Comparison of ENCODE assay signal across 8 cellular contexts in genomic region chr14:76773188-76773885, GRCh38. TPM values are rescaled to one million over a fixed set of nuclear protein-coding genes. Genes with fewer than 3 reads are reported as not detected.
DNase-seq lines count a peak whose midpoint lies in the region; ATAC-seq and TF ChIP-seq lines count a peak whose summit lies in the region.
"Had no signal": no experiment of that assay in that cellular context is flagged by ENCODE, and none has a peak within 500 bp of the region (broad histone marks: within the 10 kb centered on the region; RNA-seq: fewer than 3 reads in every experiment).

No MANE protein-coding gene starts in this region.

- H3K36me3 Mint-ChIP-seq in activated CD4-positive, alpha-beta memory T cell treated with anti-CD3 and anti-CD28 coated beads, Interleukin-2, amount 10 ng/mL, durations not matched to agents 7 days and 5 days (ENCODE audit: low read depth): no peaks in the 10 kb centered on the region

- TF ChIP-seq CTCF in psoas muscle (IDR thresholded peaks at IDR 0.05): no peak

- peak overlapping the region; percentile 58 for H3K27ac ChIP-seq in psoas muscle

- intact Hi-C loops in Right ventricle myocardium inferior (cut with DNase I): no loop called here
- intact Hi-C loops in psoas muscle (cut with DNase I): no loop called here

- H3K9me3 Mint-ChIP-seq in activated CD4-positive, alpha-beta memory T cell treated with anti-CD3 and anti-CD28 coated beads, Interleukin-2, amount 10 ng/mL, durations not matched to agents 7 days and 5 days: no peaks in the 10 kb centered on the region

- H3K27me3 Mint-ChIP-seq in activated CD4-positive, alpha-beta memory T cell treated with anti-CD3 and anti-CD28 coated beads, Interleukin-2, amount 10 ng/mL, durations not matched to agents 7 days and 5 days: no peaks in the 10 kb centered on the region

- WGBS in psoas muscle, 3 donors: 25 to 49% (median 33%) methylated on average over 8 of the region's 8 CpGs

- no peak overlapping the region for H3K27ac Mint-ChIP-seq in activated CD4-positive, alpha-beta memory T cell treated with anti-CD3 and anti-CD28 coated beads, Interleukin-2, amount 10 ng/mL, durations not matched to agents 7 days and 5 days

- peaks cover 23% of the 10 kb centered on the region for H3K4me1 Mint-ChIP-seq in activated CD4-positive, alpha-beta memory T cell treated with anti-CD3 and anti-CD28 coated beads, Interleukin-2, amount 10 ng/mL, durations not matched to agents 7 days and 5 days

- H3K27me3 ChIP-seq in psoas muscle (ENCODE audit: insufficient read depth in 3 of 3, low read length in 2 of 3): peaks cover 0 to 10% (median 0%) of the 10 kb centered on the region in 3 donors

- no peaks in the 10 kb centered on the region for H3K36me3 ChIP-seq in psoas muscle (ENCODE audit: insufficient read depth in 1 of 2, low read depth in 1 of 2)

- DNase-seq in HT1080 (ENCODE audit: low read depth) (peak; percentile 76), Right ventricle myocardium inferior (ENCODE audit: missing footprints) (peak; percentile 85), psoas muscle (peak; percentile 68 to 76), NCI-H345 (lab: John Stamatoyannopoulos, UW) (no peak)
- DNase-seq in activated CD4-positive, alpha-beta memory T cell treated with anti-CD3 and anti-CD28 coated beads, Interleukin-2, amount 10 ng/mL, durations not matched to agents 7 days and 5 days: peak; percentile 19

- H3K9me3 ChIP-seq in psoas muscle: no peaks in the 10 kb centered on the region

- CTCF ChIA-PET in activated CD4-positive, alpha-beta memory T cell treated with anti-CD3 and anti-CD28 coated beads, Interleukin-2, amount 10 ng/mL, durations not matched to agents 7 days and 5 days (lab: Charles Lee): no interaction called here

- peak; percentile 73 for ATAC-seq in Right ventricle myocardium inferior
- peak in 2 of 4 donors; percentile 62 to 63 for ATAC-seq in psoas muscle
- no peak for ATAC-seq in GM18868 (IDR thresholded peaks at IDR 0.05; ENCODE audit: unreplicated experiment)
- ATAC-seq in HG03432 (IDR thresholded peaks at IDR 0.05; ENCODE audit: unreplicated experiment): no peak

- H3K4me3 Mint-ChIP-seq in activated CD4-positive, alpha-beta memory T cell treated with anti-CD3 and anti-CD28 coated beads, Interleukin-2, amount 10 ng/mL, durations not matched to agents 7 days and 5 days: no peak overlapping the region

- POLR2A ChIA-PET in activated CD4-positive, alpha-beta memory T cell treated with anti-CD3 and anti-CD28 coated beads, Interleukin-2, amount 10 ng/mL, durations not matched to agents 7 days and 5 days (lab: Charles Lee): no interaction called here

- no peaks in the 10 kb centered on the region for H3K4me1 ChIP-seq in psoas muscle

- H3K4me3 ChIP-seq in psoas muscle: no peak overlapping the region

RNA-seq across cellular contexts. Expression of gene VASH1, which starts 12.1 kb away (rescaled TPM):
- total RNA-seq in HT1080 (2014; rRNA removed; shearing (Covaris generic)): 0.30 and 0.55 TPM in 2 replicates
- 1.2 and 1.3 TPM in 2 replicates for polyA plus RNA-seq in HT1080 (2015; cell fraction: cytosol; rRNA removed)
- polyA plus RNA-seq in HT1080 (2015; cell fraction: nucleus; rRNA removed): 2.8 and 4.3 TPM in 2 replicates
- 1 to 10 TPM; 2.5 to 2.6 TPM for total RNA-seq in activated CD4-positive, alpha-beta memory T cell treated with anti-CD3 and anti-CD28 coated beads, Interleukin-2, amount 10 ng/mL, durations not matched to agents 7 days and 5 days
- 14.4 TPM for total RNA-seq in Right ventricle myocardium inferior
- total RNA-seq in psoas muscle: 1 to 10 TPM; 3.9 to 8.2 (median 5.6) TPM
- 1 to 10 TPM; 1.7 to 4.0 (median 2.9) TPM for polyA plus RNA-seq in psoas muscle

RNA-seq across cellular contexts. Expression of gene ANGEL1, which starts 39.3 kb away (rescaled TPM):
- 3.5 and 6.3 TPM in 2 replicates for total RNA-seq in HT1080 (2014; rRNA removed; shearing (Covaris generic))
- polyA plus RNA-seq in HT1080 (2015; cell fraction: cytosol; rRNA removed): 5.7 and 7.0 TPM in 2 replicates
- 30.8 and 34.3 TPM in 2 replicates for polyA plus RNA-seq in HT1080 (2015; cell fraction: nucleus; rRNA removed)
- 10 to 100 TPM in 1 of 2 experiments, 1 to 10 TPM in 1; 9.9 to 11.0 TPM for total RNA-seq in activated CD4-positive, alpha-beta memory T cell treated with anti-CD3 and anti-CD28 coated beads, Interleukin-2, amount 10 ng/mL, durations not matched to agents 7 days and 5 days
- total RNA-seq in Right ventricle myocardium inferior (10.5 TPM), psoas muscle (10 to 100 TPM in 3 of 4 donors, 1 to 10 TPM in 1; 8.5 to 14.1 (median 10.9) TPM)
- polyA plus RNA-seq in psoas muscle: 10 to 100 TPM in 1 of 3 donors, 1 to 10 TPM in 2; 4.5 to 12.2 (median 5.9) TPM

RNA-seq across cellular contexts. Expression of gene LRRC74A, which starts 52.9 kb away (rescaled TPM):
- total RNA-seq in HT1080 (2014; rRNA removed; shearing (Covaris generic)): not detected in 2 replicates
- not detected in 2 replicates for polyA plus RNA-seq in HT1080 (2015; cell fraction: cytosol; rRNA removed)
- not detected in 2 replicates for polyA plus RNA-seq in HT1080 (2015; cell fraction: nucleus; rRNA removed)
- not detected for total RNA-seq in activated CD4-positive, alpha-beta memory T cell treated with anti-CD3 and anti-CD28 coated beads, Interleukin-2, amount 10 ng/mL, durations not matched to agents 7 days and 5 days
- total RNA-seq in Right ventricle myocardium inferior: not detected
- total RNA-seq in psoas muscle: not detected
- not detected for polyA plus RNA-seq in psoas muscle
- total RNA-seq: NCI-H460 had no signal
